ENCODE assay signal across 8 cellular contexts in genomic region chr6:141488466-141488865, GRCh38.
DNase-seq lines count a peak whose midpoint lies in the region; ATAC-seq and TF ChIP-seq lines count a peak whose summit lies in the region.

No MANE protein-coding gene starts in this region.

- no peak overlapping the region for H3K27ac ChIP-seq in HCT116 (ENCODE audit: low read depth, low read length)
- no peak overlapping the region for H3K27ac ChIP-seq in fibroblast of lung (ENCODE audit: insufficient read depth, low read length)
- H3K27ac ChIP-seq in ascending aorta, result no peak overlapping the region

- RAD21 ChIA-PET in HCT116 (lab: Charles Lee; ENCODE audit: low non-redundant PET in 1 of 2, low total read pairs in 2 of 2, uncharacterized antibody in 2 of 2, unreplicated experiment in 2 of 2), result no interaction called here

- H4K20me1 ChIP-seq in HCT116 (ENCODE audit: insufficient read depth), result no peaks in the 10 kb centered on the region
- H4K20me1 ChIP-seq in fibroblast of lung (ENCODE audit: control insufficient read depth, extremely low read depth, insufficient read depth, low read length), result no peaks in the 10 kb centered on the region

- no peaks in the 10 kb centered on the region for H3K36me3 ChIP-seq in HCT116 (ENCODE audit: control insufficient read depth in 1 of 2, insufficient read depth in 2 of 2, low read length in 2 of 2)
- H3K36me3 ChIP-seq in fibroblast of lung (ENCODE audit: control insufficient read depth, insufficient read depth, low read length), result no peaks in the 10 kb centered on the region
- H3K36me3 ChIP-seq in ascending aorta, result no peaks in the 10 kb centered on the region

- H3K9ac ChIP-seq in HCT116 (ENCODE audit: low read length) (no peak overlapping the region), fibroblast of lung (ENCODE audit: insufficient read depth, low read length) (no peak overlapping the region)

- DNase-seq in HCT116 (ENCODE audit: low read depth, low spot score) (no peak), MV-4-11 (lab: John Stamatoyannopoulos, UW) (peak; percentile 70), fibroblast of lung (ENCODE audit: low read depth in 2 of 2) (no peak), ascending aorta (ENCODE audit: low spot score in 2 of 2) (no peak)
- no peak for DNase-seq in activated effector memory CD4-positive, alpha-beta T cell treated with Interleukin-2 at 50 U/mL for 16 hours
- no peak for DNase-seq in stimulated activated CD4-positive, alpha-beta T cell treated with anti-CD3 and anti-CD28 coated beads, Interleukin-4, amount 100 ng/mL, for 24 hours

- TF ChIP-seq CTCF in HCT116 (IDR thresholded peaks at IDR 0.05 in 2 of 3, conservative IDR thresholded peaks at IDR 0.05 in 1 of 3; ENCODE audit: borderline replicate concordance in 1 of 3, insufficient read depth in 1 of 3, low read depth in 2 of 3, low read length in 2 of 3) (no peak), fibroblast of lung (conservative IDR thresholded peaks at IDR 0.05 in 1 of 2, IDR thresholded peaks at IDR 0.05 in 1 of 2; ENCODE audit: low read depth in 1 of 2, low read length in 2 of 2) (no peak), ascending aorta (IDR thresholded peaks at IDR 0.05) (no peak)

- BruUV-seq in HCT116 (replicated peaks; lab: Mats Ljungman, UMichigan), result no TSS peak

- CTCF ChIA-PET in HCT116 (lab: Charles Lee), result no interaction called here

- H3K79me2 ChIP-seq in HCT116 (ENCODE audit: insufficient read depth, low read length) (no peaks in the 10 kb centered on the region), fibroblast of lung (ENCODE audit: control insufficient read depth, insufficient read depth, low read length) (no peaks in the 10 kb centered on the region)

- no peak for TF ChIP-seq POLR2A in HCT116 (IDR thresholded peaks at IDR 0.05; ENCODE audit: borderline replicate concordance, extremely low read depth, insufficient read depth, insufficient read length)

- H2AFZ ChIP-seq in HCT116 (ENCODE audit: low read depth, low read length, poor library complexity, severe bottlenecking) (peak overlapping the region; percentile 88), fibroblast of lung (ENCODE audit: low read length) (peak overlapping the region; percentile 67)

- H3K27me3 ChIP-seq in HCT116 (ENCODE audit: insufficient read depth, low read length) (no peaks in the 10 kb centered on the region), fibroblast of lung (ENCODE audit: control insufficient read depth, insufficient read depth, low read length) (no peaks in the 10 kb centered on the region), ascending aorta (no peaks in the 10 kb centered on the region)

- intact Hi-C loops in HCT116 (cut with micrococcal nuclease), result no loop called here
- intact Hi-C loops in ascending aorta (cut with DNase I), result no loop called here

- no peak overlapping the region for H3K4me3 ChIP-seq in HCT116 (replicated peaks in 1 of 2; ENCODE audit: low read depth in 1 of 2, low read length in 2 of 2)
- H3K4me3 ChIP-seq in fibroblast of lung (replicated peaks in 1 of 4; ENCODE audit: control extremely low read depth in 1 of 4, insufficient read depth in 1 of 4, low read depth in 3 of 4, low read length in 4 of 4), result no peak overlapping the region
- no peak overlapping the region for H3K4me3 ChIP-seq in ascending aorta

- POLR2A ChIA-PET in HCT116 (lab: Charles Lee), result no interaction called here

- H3K4me1 ChIP-seq in HCT116 (ENCODE audit: control insufficient read depth in 1 of 2, insufficient read depth in 2 of 2, low read length in 2 of 2), result peaks cover 0 to 6% of the 10 kb centered on the region in 2 experiments; a peak in 1 of 4 replicates
- no peaks in the 10 kb centered on the region for H3K4me1 ChIP-seq in fibroblast of lung (ENCODE audit: control insufficient read depth, extremely low read depth, insufficient read depth, low read length)
- no peaks in the 10 kb centered on the region for H3K4me1 ChIP-seq in ascending aorta

- no peaks in the 10 kb centered on the region for H3K9me2 ChIP-seq in HCT116 (ENCODE audit: insufficient read depth)

- peak; percentile 41 for ATAC-seq in GM18502 (IDR thresholded peaks at IDR 0.05; ENCODE audit: poor library complexity, unreplicated experiment)
- no peak for ATAC-seq in HCT116
- ATAC-seq in GM21717 (IDR thresholded peaks at IDR 0.05; ENCODE audit: unreplicated experiment), result no peak

- TF ChIP-seq RAD21 in HCT116 (IDR thresholded peaks at IDR 0.05; ENCODE audit: low read depth), result no peak

- H3K4me2 ChIP-seq in HCT116 (ENCODE audit: low read length) (no peak overlapping the region), fibroblast of lung (ENCODE audit: extremely low read depth, insufficient read depth, low read length) (no peak overlapping the region)

- H3K9me3 ChIP-seq in HCT116 (ENCODE audit: control insufficient read depth in 1 of 2, insufficient read depth in 1 of 2, low read depth in 1 of 2, low read length in 2 of 2), result peaks cover 0 to 4% of the 10 kb centered on the region in 2 experiments; a peak in 1 of 4 replicates
- H3K9me3 ChIP-seq in fibroblast of lung (ENCODE audit: control insufficient read depth, insufficient read depth, low read depth, low read length), result no peaks in the 10 kb centered on the region
- no peaks in the 10 kb centered on the region for H3K9me3 ChIP-seq in ascending aorta

TF ChIP-seq in HCT116, 20 proteins besides CTCF, POLR2A, EP300 and RAD21:
- TF ChIP-seq, protein P1, sequence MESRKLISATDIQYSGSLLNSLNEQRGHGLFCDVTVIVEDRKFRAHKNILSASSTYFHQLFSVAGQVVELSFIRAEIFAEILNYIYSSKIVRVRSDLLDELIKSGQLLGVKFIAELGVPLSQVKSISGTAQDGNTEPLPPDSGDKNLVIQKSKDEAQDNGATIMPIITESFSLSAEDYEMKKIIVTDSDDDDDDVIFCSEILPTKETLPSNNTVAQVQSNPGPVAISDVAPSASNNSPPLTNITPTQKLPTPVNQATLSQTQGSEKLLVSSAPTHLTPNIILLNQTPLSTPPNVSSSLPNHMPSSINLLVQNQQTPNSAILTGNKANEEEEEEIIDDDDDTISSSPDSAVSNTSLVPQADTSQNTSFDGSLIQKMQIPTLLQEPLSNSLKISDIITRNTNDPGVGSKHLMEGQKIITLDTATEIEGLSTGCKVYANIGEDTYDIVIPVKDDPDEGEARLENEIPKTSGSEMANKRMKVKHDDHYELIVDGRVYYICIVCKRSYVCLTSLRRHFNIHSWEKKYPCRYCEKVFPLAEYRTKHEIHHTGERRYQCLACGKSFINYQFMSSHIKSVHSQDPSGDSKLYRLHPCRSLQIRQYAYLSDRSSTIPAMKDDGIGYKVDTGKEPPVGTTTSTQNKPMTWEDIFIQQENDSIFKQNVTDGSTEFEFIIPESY (IDR thresholded peaks at IDR 0.05; ENCODE audit: extremely low read depth, insufficient replicate concordance, low read length), result no peak
- no peak for TF ChIP-seq SRF (IDR thresholded peaks at IDR 0.05; ENCODE audit: low read depth)
- no peak for TF ChIP-seq SIN3A (IDR thresholded peaks at IDR 0.05; ENCODE audit: low read depth)
- TF ChIP-seq, protein P2, sequence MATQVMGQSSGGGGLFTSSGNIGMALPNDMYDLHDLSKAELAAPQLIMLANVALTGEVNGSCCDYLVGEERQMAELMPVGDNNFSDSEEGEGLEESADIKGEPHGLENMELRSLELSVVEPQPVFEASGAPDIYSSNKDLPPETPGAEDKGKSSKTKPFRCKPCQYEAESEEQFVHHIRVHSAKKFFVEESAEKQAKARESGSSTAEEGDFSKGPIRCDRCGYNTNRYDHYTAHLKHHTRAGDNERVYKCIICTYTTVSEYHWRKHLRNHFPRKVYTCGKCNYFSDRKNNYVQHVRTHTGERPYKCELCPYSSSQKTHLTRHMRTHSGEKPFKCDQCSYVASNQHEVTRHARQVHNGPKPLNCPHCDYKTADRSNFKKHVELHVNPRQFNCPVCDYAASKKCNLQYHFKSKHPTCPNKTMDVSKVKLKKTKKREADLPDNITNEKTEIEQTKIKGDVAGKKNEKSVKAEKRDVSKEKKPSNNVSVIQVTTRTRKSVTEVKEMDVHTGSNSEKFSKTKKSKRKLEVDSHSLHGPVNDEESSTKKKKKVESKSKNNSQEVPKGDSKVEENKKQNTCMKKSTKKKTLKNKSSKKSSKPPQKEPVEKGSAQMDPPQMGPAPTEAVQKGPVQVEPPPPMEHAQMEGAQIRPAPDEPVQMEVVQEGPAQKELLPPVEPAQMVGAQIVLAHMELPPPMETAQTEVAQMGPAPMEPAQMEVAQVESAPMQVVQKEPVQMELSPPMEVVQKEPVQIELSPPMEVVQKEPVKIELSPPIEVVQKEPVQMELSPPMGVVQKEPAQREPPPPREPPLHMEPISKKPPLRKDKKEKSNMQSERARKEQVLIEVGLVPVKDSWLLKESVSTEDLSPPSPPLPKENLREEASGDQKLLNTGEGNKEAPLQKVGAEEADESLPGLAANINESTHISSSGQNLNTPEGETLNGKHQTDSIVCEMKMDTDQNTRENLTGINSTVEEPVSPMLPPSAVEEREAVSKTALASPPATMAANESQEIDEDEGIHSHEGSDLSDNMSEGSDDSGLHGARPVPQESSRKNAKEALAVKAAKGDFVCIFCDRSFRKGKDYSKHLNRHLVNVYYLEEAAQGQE (IDR thresholded peaks at IDR 0.05; ENCODE audit: low read depth), result no peak
- no peak for TF ChIP-seq JUND (IDR thresholded peaks at IDR 0.05)
- TF ChIP-seq ELF1 (IDR thresholded peaks at IDR 0.05; ENCODE audit: borderline replicate concordance, low read depth), result no peak
- TF ChIP-seq CEBPB (IDR thresholded peaks at IDR 0.05; ENCODE audit: low read depth), result no peak
- no peak for TF ChIP-seq FOSL1 (IDR thresholded peaks at IDR 0.05; ENCODE audit: low read depth)
- TF ChIP-seq EGR1 (IDR thresholded peaks at IDR 0.05; ENCODE audit: low read depth), result no peak
- no peak for TF ChIP-seq ZFX (IDR thresholded peaks at IDR 0.05)
- no peak for TF ChIP-seq EZH2phosphoT487 (IDR thresholded peaks at IDR 0.05; ENCODE audit: borderline replicate concordance)
- TF ChIP-seq MAX (IDR thresholded peaks at IDR 0.05), result no peak
- TF ChIP-seq, protein P3, sequence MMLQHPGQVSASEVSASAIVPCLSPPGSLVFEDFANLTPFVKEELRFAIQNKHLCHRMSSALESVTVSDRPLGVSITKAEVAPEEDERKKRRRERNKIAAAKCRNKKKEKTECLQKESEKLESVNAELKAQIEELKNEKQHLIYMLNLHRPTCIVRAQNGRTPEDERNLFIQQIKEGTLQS (IDR thresholded peaks at IDR 0.05), result no peak
- no peak for TF ChIP-seq ZNF274 (IDR thresholded peaks at IDR 0.05; ENCODE audit: low read depth, low read length)
- TF ChIP-seq EZH2 (IDR thresholded peaks at IDR 0.05), result no peak
